23 cellular contexts compared by ENCODE assay signal in genomic region chr10:65555192-65555591, GRCh38.
"Had no signal": no experiment of that assay in that cellular context is flagged by ENCODE, and none has a peak within 500 bp of the region (broad histone marks: within the 10 kb centered on the region; RNA-seq: fewer than 3 reads in every experiment).

No MANE protein-coding gene starts in this region.

- H3K9me3 Mint-ChIP-seq: activated T-helper 2 cell treated with anti-CD3 and anti-CD28 coated beads, Interferon-gamma antibody, Interleukin-2, Interleukin-4, amounts not matched to agents 10 μg/mL and 5 μg/mL and 100 μg/mL, durations not matched to agents 14 hours and 24 hours and 36 hours had no signal

- FAIRE-seq: bronchial epithelial cell had no signal

- H3K27me3 Mint-ChIP-seq: activated naive CD8-positive, alpha-beta T cell; activated T-cell treated with anti-CD3 and anti-CD28 coated beads, Interleukin-2, amount 50 U/mL, for 24 hours; naive B cell; stimulated activated naive B cell treated with anti-CD40 and anti-IgM and Interleukin-4, amounts not matched to agents 10 μg/mL and 1 μg/mL and 100 μg/mL, for 72 hours had no signal

- H3K27me3 ChIP-seq: adrenal gland, heart left ventricle, sigmoid colon had no signal

- H3K4me1 Mint-ChIP-seq: naive B cell; stimulated activated naive B cell treated with anti-CD40 and anti-IgM and Interleukin-4, amounts not matched to agents 10 μg/mL and 1 μg/mL and 100 μg/mL, for 72 hours had no signal

- H3K9me3 ChIP-seq: adrenal gland, heart left ventricle, sigmoid colon had no signal

- H3K4me2 ChIP-seq: smooth muscle cell had no signal

- H3K36me3 ChIP-seq: adrenal gland, heart left ventricle, sigmoid colon had no signal

- H3K4me1 ChIP-seq: adrenal gland, heart left ventricle had no signal

- DNase-seq: activated CD4-positive, alpha-beta T cell treated with anti-CD3 and anti-CD28 coated beads, Interleukin-2, amount 50 U/mL, for 4 hours; activated CD8-positive, alpha-beta memory T cell treated with anti-CD3 and anti-CD28 coated beads for 24 hours; activated CD8-positive, alpha-beta memory T cell treated with anti-CD3 and anti-CD28 coated beads, Interleukin-2, amount 50 U/mL, for 4 hours; activated naive CD4-positive, alpha-beta T cell; activated T-cell treated with anti-CD3 and anti-CD28 coated beads, Interleukin-2, amount 50 U/mL, for 24 hours; adrenal gland; heart left ventricle; islet precursor cell; left colon; mesenchymal stem cell; naive B cell; sigmoid colon; stimulated activated CD4-positive, alpha-beta T cell treated with anti-CD3 and anti-CD28 coated beads, Interleukin-2, amount 100 ng/mL, for 48 hours; stimulated activated CD8-positive, alpha-beta memory T cell treated with anti-CD3 and anti-CD28 coated beads, Interleukin-4, amount 100 ng/mL, for 48 hours; stimulated activated naive B cell treated with anti-CD40 and anti-IgM and Interleukin-4, amounts not matched to agents 10 μg/mL and 1 μg/mL and 100 μg/mL, for 72 hours; T-helper 9 cell; trophoblast cell had no signal

- H3K27ac ChIP-seq: adrenal gland, coronary artery, epithelial cell of prostate, heart left ventricle, sigmoid colon had no signal

- H3K4me3 ChIP-seq: adrenal gland, coronary artery, heart left ventricle, sigmoid colon, smooth muscle cell had no signal

- H3K36me3 Mint-ChIP-seq: activated naive CD8-positive, alpha-beta T cell; naive B cell; stimulated activated naive B cell treated with anti-CD40 and anti-IgM and Interleukin-4, amounts not matched to agents 10 μg/mL and 1 μg/mL and 100 μg/mL, for 72 hours had no signal

- H3K27ac Mint-ChIP-seq: activated naive CD8-positive, alpha-beta T cell; activated T-cell treated with anti-CD3 and anti-CD28 coated beads, Interleukin-2, amount 50 U/mL, for 24 hours; activated T-helper 2 cell treated with anti-CD3 and anti-CD28 coated beads, Interferon-gamma antibody, Interleukin-2, Interleukin-4, amounts not matched to agents 10 μg/mL and 5 μg/mL and 100 μg/mL, durations not matched to agents 14 hours and 24 hours and 36 hours; naive B cell; stimulated activated naive B cell treated with anti-CD40 and anti-IgM and Interleukin-4, amounts not matched to agents 10 μg/mL and 1 μg/mL and 100 μg/mL, for 72 hours had no signal

- H3K4me3 Mint-ChIP-seq: activated naive CD8-positive, alpha-beta T cell; activated T-cell treated with anti-CD3 and anti-CD28 coated beads, Interleukin-2, amount 50 U/mL, for 24 hours; stimulated activated naive B cell treated with anti-CD40 and anti-IgM and Interleukin-4, amounts not matched to agents 10 μg/mL and 1 μg/mL and 100 μg/mL, for 72 hours had no signal
